ENCODE assay signal across 1 cellular context in genomic region chr19:45770192-45771101, GRCh38.
TF ChIP-seq lines count a peak whose summit lies in the region.

No MANE protein-coding gene starts in this region.

TF ChIP-seq in K562, 482 proteins besides CTCF, POLR2A, EP300 and RAD21 (continued from another document and continues in another):
- TF ChIP-seq, protein P1, sequence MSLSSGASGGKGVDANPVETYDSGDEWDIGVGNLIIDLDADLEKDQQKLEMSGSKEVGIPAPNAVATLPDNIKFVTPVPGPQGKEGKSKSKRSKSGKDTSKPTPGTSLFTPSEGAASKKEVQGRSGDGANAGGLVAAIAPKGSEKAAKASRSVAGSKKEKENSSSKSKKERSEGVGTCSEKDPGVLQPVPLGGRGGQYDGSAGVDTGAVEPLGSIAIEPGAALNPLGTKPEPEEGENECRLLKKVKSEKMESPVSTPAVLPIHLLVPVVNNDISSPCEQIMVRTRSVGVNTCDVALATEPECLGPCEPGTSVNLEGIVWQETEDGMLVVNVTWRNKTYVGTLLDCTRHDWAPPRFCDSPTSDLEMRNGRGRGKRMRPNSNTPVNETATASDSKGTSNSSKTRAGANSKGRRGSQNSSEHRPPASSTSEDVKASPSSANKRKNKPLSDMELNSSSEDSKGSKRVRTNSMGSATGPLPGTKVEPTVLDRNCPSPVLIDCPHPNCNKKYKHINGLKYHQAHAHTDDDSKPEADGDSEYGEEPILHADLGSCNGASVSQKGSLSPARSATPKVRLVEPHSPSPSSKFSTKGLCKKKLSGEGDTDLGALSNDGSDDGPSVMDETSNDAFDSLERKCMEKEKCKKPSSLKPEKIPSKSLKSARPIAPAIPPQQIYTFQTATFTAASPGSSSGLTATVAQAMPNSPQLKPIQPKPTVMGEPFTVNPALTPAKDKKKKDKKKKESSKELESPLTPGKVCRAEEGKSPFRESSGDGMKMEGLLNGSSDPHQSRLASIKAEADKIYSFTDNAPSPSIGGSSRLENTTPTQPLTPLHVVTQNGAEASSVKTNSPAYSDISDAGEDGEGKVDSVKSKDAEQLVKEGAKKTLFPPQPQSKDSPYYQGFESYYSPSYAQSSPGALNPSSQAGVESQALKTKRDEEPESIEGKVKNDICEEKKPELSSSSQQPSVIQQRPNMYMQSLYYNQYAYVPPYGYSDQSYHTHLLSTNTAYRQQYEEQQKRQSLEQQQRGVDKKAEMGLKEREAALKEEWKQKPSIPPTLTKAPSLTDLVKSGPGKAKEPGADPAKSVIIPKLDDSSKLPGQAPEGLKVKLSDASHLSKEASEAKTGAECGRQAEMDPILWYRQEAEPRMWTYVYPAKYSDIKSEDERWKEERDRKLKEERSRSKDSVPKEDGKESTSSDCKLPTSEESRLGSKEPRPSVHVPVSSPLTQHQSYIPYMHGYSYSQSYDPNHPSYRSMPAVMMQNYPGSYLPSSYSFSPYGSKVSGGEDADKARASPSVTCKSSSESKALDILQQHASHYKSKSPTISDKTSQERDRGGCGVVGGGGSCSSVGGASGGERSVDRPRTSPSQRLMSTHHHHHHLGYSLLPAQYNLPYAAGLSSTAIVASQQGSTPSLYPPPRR (CRISPR knock-in tag; IDR thresholded peaks at IDR 0.05; ENCODE audit: borderline replicate concordance) = no peak
- TF ChIP-seq CC2D1A (IDR thresholded peaks at IDR 0.05) (0 out of 2 replicates have a peak, but pooled peaks have one; percentile 6), KAT2B (IDR thresholded peaks at IDR 0.05; ENCODE audit: low read depth, low read length) (no peak), PRPF4 (IDR thresholded peaks at IDR 0.05; ENCODE audit: insufficient read depth, low read depth, low read length, poor library complexity, severe bottlenecking) (no peak), NKRF (IDR thresholded peaks at IDR 0.05; ENCODE audit: borderline replicate concordance) (peak; percentile 75; the same call in 1 of the 2 replicates), SMAD3 (CRISPR knock-in tag; conservative IDR thresholded peaks at IDR 0.05) (0 out of 2 replicates have a peak, but pooled peaks have one; percentile 80), MNT (conservative IDR thresholded peaks at IDR 0.05) (peak; percentile 87 to 95), TEAD1 (CRISPR knock-in tag; IDR thresholded peaks at IDR 0.05) (no peak; a peak in 2 of 4 replicates), ZNF224 (CRISPR knock-in tag; IDR thresholded peaks at IDR 0.05) (no peak), PHB (CRISPR knock-in tag; IDR thresholded peaks at IDR 0.05) (no peak), LEF1 (IDR thresholded peaks at IDR 0.05) (0 out of 2 replicates have a peak, but pooled peaks have one; percentile 39), SRSF7 (optimal IDR thresholded peaks at IDR 0.05; ENCODE audit: low read depth, low read length) (no peak), PTRF (tag; IDR thresholded peaks at IDR 0.05) (no peak), IRF9 (tag; IDR thresholded peaks at IDR 0.05) (no peak), ZNF717 (CRISPR knock-in tag; IDR thresholded peaks at IDR 0.05) (no peak), ZNF668 (CRISPR knock-in tag; IDR thresholded peaks at IDR 0.05) (no peak), TCF7 (IDR thresholded peaks at IDR 0.05; ENCODE audit: borderline replicate concordance) (no peak), HMGN3 (IDR thresholded peaks at IDR 0.05; ENCODE audit: borderline replicate concordance, extremely low read depth, insufficient read length, low read depth, low read length) (peak; percentile 91), ZNF354B (CRISPR knock-in tag; IDR thresholded peaks at IDR 0.05) (no peak), ATF7 (IDR thresholded peaks at IDR 0.05) (peak; percentile 81), HMGXB4 (CRISPR knock-in tag; IDR thresholded peaks at IDR 0.05) (no peak), BDP1 (IDR thresholded peaks at IDR 0.05; ENCODE audit: insufficient read depth, insufficient read length) (no peak), NR4A1 (CRISPR knock-in tag; IDR thresholded peaks at IDR 0.05) (0 out of 2 replicates have a peak, but pooled peaks have one; percentile 54), NR4A1 (tag; IDR thresholded peaks at IDR 0.05) (no peak), ZC3H4 (CRISPR knock-in tag; IDR thresholded peaks at IDR 0.05; ENCODE audit: borderline replicate concordance) (no peak), ZNF280B (CRISPR knock-in tag; IDR thresholded peaks at IDR 0.05) (no peak), POLR2G (IDR thresholded peaks at IDR 0.05; ENCODE audit: low read depth, low read length) (peak; percentile 88), TCF15 (CRISPR knock-in tag; IDR thresholded peaks at IDR 0.05) (no peak), MCM2 (IDR thresholded peaks at IDR 0.05; ENCODE audit: low read depth) (no peak), HDAC3 (IDR thresholded peaks at IDR 0.05; ENCODE audit: borderline replicate concordance, partially characterized antibody) (no peak), ZNF253 (CRISPR knock-in tag; conservative IDR thresholded peaks at IDR 0.05) (no peak), JUND (IDR thresholded peaks at IDR 0.05; ENCODE audit: borderline replicate concordance, low read depth, low read length) (peak; percentile 33; the same call in 1 of the 2 replicates), JUND (tag; IDR thresholded peaks at IDR 0.05; ENCODE audit: borderline replicate concordance, low read depth, low read length) (no peak), CCNT2 (IDR thresholded peaks at IDR 0.05; ENCODE audit: borderline replicate concordance, extremely low read depth, insufficient read length, low read depth, low read length) (peak; percentile 94), ETS1 (conservative IDR thresholded peaks at IDR 0.05; ENCODE audit: control insufficient read depth, low read depth, low read length) (0 out of 2 replicates have a peak, but pooled peaks have one; percentile 6), ZNF232 (CRISPR knock-in tag; IDR thresholded peaks at IDR 0.05) (no peak), ZNF395 (CRISPR knock-in tag; IDR thresholded peaks at IDR 0.05) (peak; percentile 86; the same call in 1 of the 2 replicates), E2F6 (IDR thresholded peaks at IDR 0.05; ENCODE audit: borderline replicate concordance in 1 of 2, extremely low read depth in 1 of 2, insufficient read depth in 1 of 2, insufficient read length in 1 of 2, low read depth in 1 of 2, low read length in 1 of 2, poor library complexity in 1 of 2, severe bottlenecking in 1 of 2) (peak; percentile 23 to 65), TCF7L2 (IDR thresholded peaks at IDR 0.05; ENCODE audit: low read depth, low read length) (no peak), BHLHE40 (IDR thresholded peaks at IDR 0.05; ENCODE audit: low read length) (peak; percentile 94), NEUROD1 (IDR thresholded peaks at IDR 0.05; ENCODE audit: borderline replicate concordance, low read depth, low read length, partially characterized antibody) (no peak), NUFIP1 (IDR thresholded peaks at IDR 0.05; ENCODE audit: partially characterized antibody) (no peak)
- TF ChIP-seq, protein P2, sequence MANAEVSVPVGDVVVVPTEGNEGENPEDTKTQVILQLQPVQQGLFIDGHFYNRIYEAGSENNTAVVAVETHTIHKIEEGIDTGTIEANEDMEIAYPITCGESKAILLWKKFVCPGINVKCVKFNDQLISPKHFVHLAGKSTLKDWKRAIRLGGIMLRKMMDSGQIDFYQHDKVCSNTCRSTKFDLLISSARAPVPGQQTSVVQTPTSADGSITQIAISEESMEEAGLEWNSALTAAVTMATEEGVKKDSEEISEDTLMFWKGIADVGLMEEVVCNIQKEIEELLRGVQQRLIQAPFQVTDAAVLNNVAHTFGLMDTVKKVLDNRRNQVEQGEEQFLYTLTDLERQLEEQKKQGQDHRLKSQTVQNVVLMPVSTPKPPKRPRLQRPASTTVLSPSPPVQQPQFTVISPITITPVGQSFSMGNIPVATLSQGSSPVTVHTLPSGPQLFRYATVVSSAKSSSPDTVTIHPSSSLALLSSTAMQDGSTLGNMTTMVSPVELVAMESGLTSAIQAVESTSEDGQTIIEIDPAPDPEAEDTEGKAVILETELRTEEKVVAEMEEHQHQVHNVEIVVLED (CRISPR knock-in tag; IDR thresholded peaks at IDR 0.05) = no peak
